ENCODE assay signal across 21 cellular contexts in the genomic region with DNA sequence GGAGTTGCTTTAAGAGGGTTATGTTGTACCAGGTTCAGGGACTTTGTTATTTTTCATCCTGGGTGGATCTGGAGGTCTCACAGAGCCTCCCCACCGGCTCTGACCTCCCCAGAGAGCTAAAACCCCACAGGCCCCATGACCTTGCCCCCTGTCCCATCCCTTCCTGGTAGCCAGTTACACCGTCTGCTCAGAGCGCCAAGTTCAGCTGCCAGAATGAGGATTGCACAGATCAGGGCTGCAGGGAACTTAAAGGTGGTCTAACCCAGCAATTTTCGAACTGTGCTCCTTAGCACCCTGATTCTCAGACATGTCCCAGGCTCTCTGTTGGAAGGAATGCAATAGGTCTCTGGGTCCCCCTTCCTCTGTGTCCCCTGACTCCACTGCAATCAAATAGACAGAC. TPM values are rescaled to one million over a fixed set of nuclear protein-coding genes. Genes with fewer than 3 reads are reported as not detected.
DNase-seq lines count a peak whose midpoint lies in the region; ATAC-seq and TF ChIP-seq lines count a peak whose summit lies in the region.
"Had no signal": no experiment of that assay in that cellular context is flagged by ENCODE, and none has a peak within 500 bp of the region (broad histone marks: within the 10 kb centered on the region; RNA-seq: fewer than 3 reads in every experiment).

No MANE protein-coding gene starts in this region.

- peaks cover 7 to 53% (median 19%) of the 10 kb centered on the region in 12 donors for H3K4me1 ChIP-seq in heart left ventricle
- H3K4me1 ChIP-seq in vagina = peaks cover 37% of the 10 kb centered on the region

- no peak for TF ChIP-seq POLR2A in heart left ventricle (IDR thresholded peaks at IDR 0.05)
- TF ChIP-seq POLR2A in vagina (IDR thresholded peaks at IDR 0.05) = no peak

- intact Hi-C loops in activated CD8-positive, alpha-beta T cell treated with anti-CD3 and anti-CD28 coated beads for 36 hours (cut with micrococcal nuclease) = no loop called here
- intact Hi-C loops in heart left ventricle (cut with DNase I) = no loop called here
- intact Hi-C loops in vagina (cut with DNase I) = no loop called here

- peaks cover 13% of the 10 kb centered on the region for H3K4me1 Mint-ChIP-seq in activated CD8-positive, alpha-beta T cell treated with anti-CD3 and anti-CD28 coated beads, Interleukin-2, amount 10 ng/mL, durations not matched to agents 7 days and 5 days (ENCODE audit: low read depth)
- peaks cover 2% of the 10 kb centered on the region for H3K4me1 Mint-ChIP-seq in activated CD8-positive, alpha-beta T cell treated with anti-CD3 and anti-CD28 coated beads for 36 hours (ENCODE audit: low read depth)
- H3K4me1 Mint-ChIP-seq in neural crest cell = peaks cover 13% of the 10 kb centered on the region
- no peaks in the 10 kb centered on the region for H3K4me1 Mint-ChIP-seq in activated T-helper 17 cell treated with anti-CD3 and anti-CD28 coated beads, Interleukin-2, amount 50 U/mL, for 72 hours
- H3K4me1 Mint-ChIP-seq: activated naive CD4-positive, alpha-beta T cell treated with anti-CD3 and anti-CD28 coated beads, Interleukin-2, amount 50 U/mL, for 24 hours had no signal

- H3K27ac ChIP-seq in heart left ventricle (peak overlapping the region in 10 of 12 donors; percentile 25 to 83 (median 56)), vagina (peak overlapping the region; percentile 42)
- H3K27ac ChIP-seq: C4-2B, WERI-Rb-1 had no signal

- H3K27ac Mint-ChIP-seq in activated CD8-positive, alpha-beta T cell treated with anti-CD3 and anti-CD28 coated beads, Interleukin-2, amount 10 ng/mL, durations not matched to agents 7 days and 5 days = peak overlapping the region; percentile 46
- H3K27ac Mint-ChIP-seq in activated CD8-positive, alpha-beta T cell treated with anti-CD3 and anti-CD28 coated beads for 36 hours = no peak overlapping the region
- peak overlapping the region; percentile 43 for H3K27ac Mint-ChIP-seq in neural crest cell (ENCODE audit: unreplicated experiment)
- no peak overlapping the region for H3K27ac Mint-ChIP-seq in activated T-helper 17 cell treated with anti-CD3 and anti-CD28 coated beads, Interleukin-2, amount 50 U/mL, for 72 hours
- H3K27ac Mint-ChIP-seq: activated naive CD4-positive, alpha-beta T cell treated with anti-CD3 and anti-CD28 coated beads, Interleukin-2, amount 50 U/mL, for 24 hours; dendritic cell treated with granulocyte-macrophage colony-stimulating factor and Interleukin-4, amounts not matched to agents 40 ng/mL and 50 ng/mL, for 4 days had no signal

- no peak for ATAC-seq in activated CD8-positive, alpha-beta T cell treated with anti-CD3 and anti-CD28 coated beads, Interleukin-2, amount 10 ng/mL, durations not matched to agents 7 days and 5 days
- no peak for ATAC-seq in activated CD8-positive, alpha-beta T cell treated with anti-CD3 and anti-CD28 coated beads for 36 hours
- ATAC-seq in heart left ventricle = peak in 3 of 4 donors; percentile 11 to 37 (median 34)
- ATAC-seq in GM21825 (IDR thresholded peaks at IDR 0.05; ENCODE audit: unreplicated experiment) = no peak
- no peak for ATAC-seq in activated T-helper 17 cell treated with anti-CD3 and anti-CD28 coated beads, Interleukin-2, amount 50 U/mL, for 72 hours (replicated peaks)
- ATAC-seq: mucosa of descending colon had no signal

- H3K27me3 ChIP-seq in heart left ventricle (no peaks in the 10 kb centered on the region), vagina (no peaks in the 10 kb centered on the region)

- H3K9me3 ChIP-seq in heart left ventricle = no peaks in the 10 kb centered on the region
- no peaks in the 10 kb centered on the region for H3K9me3 ChIP-seq in vagina
- H3K9me3 ChIP-seq: mucosa of descending colon had no signal

- H3K4me3 ChIP-seq in heart left ventricle (no peak overlapping the region), vagina (no peak overlapping the region)
- H3K4me3 ChIP-seq: mucosa of descending colon had no signal

- H3K9me3 Mint-ChIP-seq in activated CD8-positive, alpha-beta T cell treated with anti-CD3 and anti-CD28 coated beads, Interleukin-2, amount 10 ng/mL, durations not matched to agents 7 days and 5 days (ENCODE audit: insufficient read depth) = no peaks in the 10 kb centered on the region
- H3K9me3 Mint-ChIP-seq in activated CD8-positive, alpha-beta T cell treated with anti-CD3 and anti-CD28 coated beads for 36 hours = no peaks in the 10 kb centered on the region
- no peaks in the 10 kb centered on the region for H3K9me3 Mint-ChIP-seq in neural crest cell
- no peaks in the 10 kb centered on the region for H3K9me3 Mint-ChIP-seq in activated T-helper 17 cell treated with anti-CD3 and anti-CD28 coated beads, Interleukin-2, amount 50 U/mL, for 72 hours
- H3K9me3 Mint-ChIP-seq: activated naive CD4-positive, alpha-beta T cell treated with anti-CD3 and anti-CD28 coated beads, Interleukin-2, amount 50 U/mL, for 24 hours; activated T-cell treated with anti-CD3 and anti-CD28 coated beads, Interleukin-2, amount 50 U/mL, for 4 hours; dendritic cell treated with granulocyte-macrophage colony-stimulating factor and Interleukin-4, amounts not matched to agents 40 ng/mL and 50 ng/mL, for 4 days had no signal

- H3K4me3 Mint-ChIP-seq in activated CD8-positive, alpha-beta T cell treated with anti-CD3 and anti-CD28 coated beads, Interleukin-2, amount 10 ng/mL, durations not matched to agents 7 days and 5 days = no peak overlapping the region
- H3K4me3 Mint-ChIP-seq in activated CD8-positive, alpha-beta T cell treated with anti-CD3 and anti-CD28 coated beads for 36 hours = no peak overlapping the region
- no peak overlapping the region for H3K4me3 Mint-ChIP-seq in neural crest cell
- no peak overlapping the region for H3K4me3 Mint-ChIP-seq in activated T-helper 17 cell treated with anti-CD3 and anti-CD28 coated beads, Interleukin-2, amount 50 U/mL, for 72 hours
- H3K4me3 Mint-ChIP-seq: activated naive CD4-positive, alpha-beta T cell treated with anti-CD3 and anti-CD28 coated beads, Interleukin-2, amount 50 U/mL, for 24 hours; activated T-cell treated with anti-CD3 and anti-CD28 coated beads, Interleukin-2, amount 50 U/mL, for 4 hours; dendritic cell treated with granulocyte-macrophage colony-stimulating factor and Interleukin-4, amounts not matched to agents 40 ng/mL and 50 ng/mL, for 4 days had no signal

- H3K27me3 Mint-ChIP-seq in activated CD8-positive, alpha-beta T cell treated with anti-CD3 and anti-CD28 coated beads, Interleukin-2, amount 10 ng/mL, durations not matched to agents 7 days and 5 days (ENCODE audit: low read depth) = peaks cover 9% of the 10 kb centered on the region
- no peaks in the 10 kb centered on the region for H3K27me3 Mint-ChIP-seq in activated CD8-positive, alpha-beta T cell treated with anti-CD3 and anti-CD28 coated beads for 36 hours
- H3K27me3 Mint-ChIP-seq in neural crest cell (ENCODE audit: low read depth) = no peaks in the 10 kb centered on the region
- peaks cover 3% of the 10 kb centered on the region for H3K27me3 Mint-ChIP-seq in activated T-helper 17 cell treated with anti-CD3 and anti-CD28 coated beads, Interleukin-2, amount 50 U/mL, for 72 hours

- DNase-seq in activated CD8-positive, alpha-beta T cell treated with anti-CD3 and anti-CD28 coated beads, Interleukin-2, amount 10 ng/mL, durations not matched to agents 7 days and 5 days = no peak
- no peak for DNase-seq in activated CD8-positive, alpha-beta T cell treated with anti-CD3 and anti-CD28 coated beads for 36 hours
- peak in 2 of 5 donors; percentile 22 to 24 for DNase-seq in heart left ventricle
- no peak for DNase-seq in neural crest cell (ENCODE audit: low read depth, low spot score)
- DNase-seq in vagina (ENCODE audit: extremely low spot score in 2 of 2) = no peak
- DNase-seq in NCI-H1417 treated with DMSO at 0.1 percent for 48 hours (lab: John Stamatoyannopoulos, UW) = no peak
- DNase-seq: 8988T; activated CD4-positive, alpha-beta T cell treated with anti-CD3 and anti-CD28 coated beads, Interleukin-2, amount 50 U/mL, for 4 hours; activated T-cell treated with anti-CD3 and anti-CD28 coated beads, Interleukin-2, amount 50 U/mL, for 4 hours; mucosa of descending colon; NCI-H1436 treated with DMSO at 0.1 percent for 48 hours; NCI-H2171; NCI-H526; SHP77 treated with DMSO at 0.1 percent for 48 hours; stimulated activated naive CD4-positive, alpha-beta T cell had no signal

- no peak for TF ChIP-seq CTCF in activated CD8-positive, alpha-beta T cell treated with anti-CD3 and anti-CD28 coated beads for 36 hours (IDR thresholded peaks at IDR 0.05)
- no peak for TF ChIP-seq CTCF in heart left ventricle (IDR thresholded peaks at IDR 0.05)
- no peak for TF ChIP-seq CTCF in neural crest cell (conservative IDR thresholded peaks at IDR 0.05)
- no peak for TF ChIP-seq CTCF in vagina (IDR thresholded peaks at IDR 0.05)

- CTCF ChIA-PET in activated CD8-positive, alpha-beta T cell treated with anti-CD3 and anti-CD28 coated beads, Interleukin-2, amount 10 ng/mL, durations not matched to agents 7 days and 5 days (lab: Charles Lee) = interaction anchor here (0.9 to 1.9 kb wide), 2 partner anchors 28 to 106 kb away, joined by 3 to 6 read pairs; no protein-coding TSS in a partner anchor
- CTCF ChIA-PET in activated CD8-positive, alpha-beta T cell treated with anti-CD3 and anti-CD28 coated beads for 36 hours (lab: Charles Lee) = interaction anchor here (1.1 to 2.0 kb wide), 3 partner anchors 28 to 57 kb away, joined by 4 to 6 read pairs (median 5); no protein-coding TSS in a partner anchor

- 44 to 53% (median 49%) methylated on average over 4 of the region's 4 CpGs for whole genome bisulfite sequencing in heart left ventricle, 4 donors

- peaks cover 0 to 41% (median 27%) of the 10 kb centered on the region in 9 donors for H3K36me3 ChIP-seq in heart left ventricle
- peaks cover 0 to 16% of the 10 kb centered on the region in 2 donors for H3K36me3 ChIP-seq in vagina
- H3K36me3 ChIP-seq: WERI-Rb-1 had no signal

- H3K36me3 Mint-ChIP-seq in activated CD8-positive, alpha-beta T cell treated with anti-CD3 and anti-CD28 coated beads, Interleukin-2, amount 10 ng/mL, durations not matched to agents 7 days and 5 days (ENCODE audit: low read depth) = no peaks in the 10 kb centered on the region
- H3K36me3 Mint-ChIP-seq in activated CD8-positive, alpha-beta T cell treated with anti-CD3 and anti-CD28 coated beads for 36 hours (ENCODE audit: low read depth) = no peaks in the 10 kb centered on the region
- H3K36me3 Mint-ChIP-seq in neural crest cell (ENCODE audit: low read depth) = no peaks in the 10 kb centered on the region
- no peaks in the 10 kb centered on the region for H3K36me3 Mint-ChIP-seq in activated T-helper 17 cell treated with anti-CD3 and anti-CD28 coated beads, Interleukin-2, amount 50 U/mL, for 72 hours (ENCODE audit: low read depth)
- H3K36me3 Mint-ChIP-seq: activated naive CD4-positive, alpha-beta T cell treated with anti-CD3 and anti-CD28 coated beads, Interleukin-2, amount 50 U/mL, for 24 hours had no signal

- POLR2A ChIA-PET in activated CD8-positive, alpha-beta T cell treated with anti-CD3 and anti-CD28 coated beads, Interleukin-2, amount 10 ng/mL, durations not matched to agents 7 days and 5 days (lab: Charles Lee) = no interaction called here
- POLR2A ChIA-PET in activated CD8-positive, alpha-beta T cell treated with anti-CD3 and anti-CD28 coated beads for 36 hours (lab: Charles Lee) = no interaction called here

RNA-seq across cellular contexts. Expression of a gene that starts 32.1 kb away (rescaled TPM):
- under 1 TPM; 0.11 to 0.13 TPM for total RNA-seq in activated CD8-positive, alpha-beta T cell treated with anti-CD3 and anti-CD28 coated beads, Interleukin-2, amount 10 ng/mL, durations not matched to agents 7 days and 5 days
- total RNA-seq in activated CD8-positive, alpha-beta T cell treated with anti-CD3 and anti-CD28 coated beads for 36 hours = not detected
- 100 to 1,000 TPM in 1 of 9 donors, 10 to 100 TPM in 8; 11.8 to 103 (median 18.5) TPM for total RNA-seq in heart left ventricle
- polyA plus RNA-seq in heart left ventricle = 10 to 100 TPM; 22.9 to 37.9 TPM
- total RNA-seq in neural crest cell = 6.9 and 7.7 TPM in 2 replicates
- total RNA-seq in vagina = 66.5 TPM
- total RNA-seq in activated T-helper 17 cell treated with anti-CD3 and anti-CD28 coated beads, Interleukin-2, amount 50 U/mL, for 72 hours = not detected
- total RNA-seq: activated T-cell treated with anti-CD3 and anti-CD28 coated beads, Interleukin-2, amount 50 U/mL, for 4 hours had no signal

Comparison
In these comparisons a context has a peak if more than half of its experiments do, and no peak if none do; other contexts are left out.
1. H3K27ac Mint-ChIP-seq: peak in activated CD8-positive, alpha-beta T cell treated with anti-CD3 and anti-CD28 coated beads, Interleukin-2, amount 10 ng/mL, durations not matched to agents 7 days and 5 days (single experiment) and neural crest cell (single experiment); none in activated CD8-positive, alpha-beta T cell treated with anti-CD3 and anti-CD28 coated beads for 36 hours (single experiment) and activated T-helper 17 cell treated with anti-CD3 and anti-CD28 coated beads, Interleukin-2, amount 50 U/mL, for 72 hours (single experiment).
2. ATAC-seq: peak in heart left ventricle (3 of 4); none in activated CD8-positive, alpha-beta T cell treated with anti-CD3 and anti-CD28 coated beads, Interleukin-2, amount 10 ng/mL, durations not matched to agents 7 days and 5 days (single experiment), activated CD8-positive, alpha-beta T cell treated with anti-CD3 and anti-CD28 coated beads for 36 hours (single experiment), GM21825 (single experiment) and activated T-helper 17 cell treated with anti-CD3 and anti-CD28 coated beads, Interleukin-2, amount 50 U/mL, for 72 hours (single experiment).